Comparison of ENCODE assay signal across 33 cellular contexts in the genomic region with DNA sequence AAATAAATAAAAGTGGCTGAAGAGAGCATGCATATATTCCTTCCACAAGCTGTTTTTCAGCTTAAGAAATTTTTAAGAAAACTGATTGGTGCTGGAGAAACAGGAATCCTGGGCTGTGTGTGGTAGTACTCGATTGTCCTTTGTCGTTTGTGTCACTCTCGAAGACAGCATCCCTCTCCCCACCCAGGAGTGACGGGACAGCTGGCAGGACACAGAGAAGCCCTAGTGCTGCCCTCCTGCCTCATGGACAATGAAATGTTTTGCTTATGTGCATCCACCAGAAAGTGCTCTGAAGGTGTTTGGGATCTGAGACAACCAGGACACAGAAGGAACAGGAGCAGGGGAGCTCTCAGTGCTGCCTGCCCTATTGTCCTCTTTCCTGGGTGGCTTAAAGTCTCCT. TPM values are rescaled to one million over a fixed set of nuclear protein-coding genes. Genes with fewer than 3 reads are reported as not detected.
DNase-seq lines count a peak whose midpoint lies in the region; ATAC-seq and TF ChIP-seq lines count a peak whose summit lies in the region.
"Had no signal": no experiment of that assay in that cellular context is flagged by ENCODE, and none has a peak within 500 bp of the region (broad histone marks: within the 10 kb centered on the region; RNA-seq: fewer than 3 reads in every experiment).

No MANE protein-coding gene starts in this region.

- H3K9me3 ChIP-seq in right atrium auricular region (no peaks in the 10 kb centered on the region), heart left ventricle (no peaks in the 10 kb centered on the region)
- H3K9me3 ChIP-seq: ascending aorta, BE2C, HAP-1, SJSA1, upper lobe of right lung had no signal

- H3K4me3 ChIP-seq in right atrium auricular region, result no peak overlapping the region
- no peak overlapping the region for H3K4me3 ChIP-seq in heart left ventricle
- H3K4me3 ChIP-seq: ascending aorta, HAP-1, SJSA1, upper lobe of right lung had no signal

- no peaks in the 10 kb centered on the region for H3K9me3 Mint-ChIP-seq in effector memory CD8-positive, alpha-beta T cell
- no peaks in the 10 kb centered on the region for H3K9me3 Mint-ChIP-seq in natural killer cell
- H3K9me3 Mint-ChIP-seq in type B pancreatic cell, result peaks cover 4% of the 10 kb centered on the region
- H3K9me3 Mint-ChIP-seq: activated naive CD4-positive, alpha-beta T cell treated with anti-CD3 and anti-CD28 coated beads for 36 hours; activated T-cell treated with anti-CD3 and anti-CD28 coated beads, Interleukin-2, amount 50 U/mL, for 72 hours; naive B cell had no signal

- no peaks in the 10 kb centered on the region for H3K27me3 Mint-ChIP-seq in effector memory CD8-positive, alpha-beta T cell
- H3K27me3 Mint-ChIP-seq in natural killer cell (ENCODE audit: low read depth in 2 of 2) (no peaks in the 10 kb centered on the region), type B pancreatic cell (no peaks in the 10 kb centered on the region)

- H3K27ac Mint-ChIP-seq in effector memory CD8-positive, alpha-beta T cell, result peak overlapping the region; percentile 24 to 77
- H3K27ac Mint-ChIP-seq in natural killer cell (peak overlapping the region; percentile 81 to 85), type B pancreatic cell (peak overlapping the region; percentile 10)
- H3K27ac Mint-ChIP-seq: activated naive CD4-positive, alpha-beta T cell treated with anti-CD3 and anti-CD28 coated beads for 36 hours; activated T-cell treated with anti-CD3 and anti-CD28 coated beads, Interleukin-2, amount 50 U/mL, for 72 hours; naive B cell had no signal

- H3K27me3 ChIP-seq in right atrium auricular region (no peaks in the 10 kb centered on the region), heart left ventricle (no peaks in the 10 kb centered on the region)
- H3K27me3 ChIP-seq: ascending aorta, BE2C, SJSA1, upper lobe of right lung had no signal

- peak overlapping the region; percentile 21 to 69 for H3K4me3 Mint-ChIP-seq in effector memory CD8-positive, alpha-beta T cell
- H3K4me3 Mint-ChIP-seq in natural killer cell (peak overlapping the region; percentile 52), type B pancreatic cell (no peak overlapping the region)
- H3K4me3 Mint-ChIP-seq: activated naive CD4-positive, alpha-beta T cell treated with anti-CD3 and anti-CD28 coated beads for 36 hours; activated T-cell treated with anti-CD3 and anti-CD28 coated beads, Interleukin-2, amount 50 U/mL, for 72 hours; naive B cell had no signal

- no peak overlapping the region for H3K27ac ChIP-seq in right atrium auricular region
- H3K27ac ChIP-seq in heart left ventricle, result no peak overlapping the region
- H3K27ac ChIP-seq: 22Rv1, ascending aorta, HL-60, parathyroid adenoma, SJSA1, upper lobe of right lung had no signal

- H3K36me3 Mint-ChIP-seq in effector memory CD8-positive, alpha-beta T cell (ENCODE audit: insufficient read depth), result peaks cover 59% of the 10 kb centered on the region
- H3K36me3 Mint-ChIP-seq in natural killer cell, result peaks cover 13% of the 10 kb centered on the region
- peaks cover 4% of the 10 kb centered on the region for H3K36me3 Mint-ChIP-seq in type B pancreatic cell
- H3K36me3 Mint-ChIP-seq: naive B cell had no signal

- DNase-seq in right atrium auricular region (ENCODE audit: low spot score), result peak; percentile 30
- no peak for DNase-seq in heart left ventricle
- no peak for DNase-seq in effector memory CD8-positive, alpha-beta T cell
- no peak for DNase-seq in natural killer cell
- DNase-seq in type B pancreatic cell (ENCODE audit: extremely low spot score, unreplicated experiment), result peak; percentile 55
- no peak for DNase-seq in DMS53 treated with DMSO at 0.1 percent for 48 hours (lab: John Stamatoyannopoulos, UW; ENCODE audit: unreplicated experiment)
- no peak for DNase-seq in OCI-M2 (lab: John Stamatoyannopoulos, UW; ENCODE audit: unreplicated experiment)
- DNase-seq: activated CD4-positive, alpha-beta T cell treated with anti-CD3 and anti-CD28 coated beads for 4 hours; activated naive CD4-positive, alpha-beta T cell treated with anti-CD3 and anti-CD28 coated beads for 36 hours; activated T-cell treated with anti-CD3 and anti-CD28 coated beads, Interleukin-2, amount 50 U/mL, for 72 hours; BE2C; Calu3; mesenchymal stem cell; naive B cell; NCI-H1694 treated with DMSO at 0.1 percent for 48 hours; NCI-H69; stimulated activated CD4-positive, alpha-beta T cell treated with anti-CD3 and anti-CD28 coated beads, Interleukin-15, amount 100 ng/mL, for 24 hours; stimulated activated CD8-positive, alpha-beta memory T cell treated with anti-CD3 and anti-CD28 coated beads, Interleukin-4, amount 100 ng/mL, for 48 hours; upper lobe of right lung had no signal

- H3K36me3 ChIP-seq in right atrium auricular region (no peaks in the 10 kb centered on the region), heart left ventricle (peaks cover 0 to 36% (median 3%) of the 10 kb centered on the region in 9 donors)
- H3K36me3 ChIP-seq: BE2C, HAP-1, SJSA1 had no signal

- no peak for ATAC-seq in heart left ventricle
- no peak for ATAC-seq in effector memory CD8-positive, alpha-beta T cell (replicated peaks)
- no peak for ATAC-seq in natural killer cell
- no peak for ATAC-seq in HG03025 (IDR thresholded peaks at IDR 0.05; ENCODE audit: low FRiP score, unreplicated experiment)
- ATAC-seq: activated T-cell treated with anti-CD3 and anti-CD28 coated beads, Interleukin-2, amount 50 U/mL, for 72 hours; sciatic nerve; upper lobe of right lung had no signal

- no peak for TF ChIP-seq POLR2A in heart left ventricle (IDR thresholded peaks at IDR 0.05)

- intact Hi-C loops in heart left ventricle (cut with DNase I), result no loop called here
- intact Hi-C loops in natural killer cell (cut with micrococcal nuclease), result no loop called here

- H3K4me1 ChIP-seq in right atrium auricular region (peaks cover 0 to 5% of the 10 kb centered on the region in 2 donors), heart left ventricle (peaks cover 0 to 11% (median 0%) of the 10 kb centered on the region in 12 donors)
- H3K4me1 ChIP-seq: ascending aorta, BE2C, HAP-1, parathyroid adenoma, SJSA1 had no signal

- no peak for TF ChIP-seq CTCF in right atrium auricular region (IDR thresholded peaks at IDR 0.05)
- no peak for TF ChIP-seq CTCF in heart left ventricle (IDR thresholded peaks at IDR 0.05)
- TF ChIP-seq CTCF in natural killer cell (IDR thresholded peaks at IDR 0.05), result no peak
- no peak for TF ChIP-seq CTCF in type B pancreatic cell (conservative IDR thresholded peaks at IDR 0.05)

- H3K4me1 Mint-ChIP-seq in effector memory CD8-positive, alpha-beta T cell (ENCODE audit: low read depth in 2 of 2), result peaks cover 41 to 61% of the 10 kb centered on the region in 2 donors
- H3K4me1 Mint-ChIP-seq in natural killer cell, result peaks cover 61 to 72% of the 10 kb centered on the region in 2 donors
- H3K4me1 Mint-ChIP-seq in type B pancreatic cell (ENCODE audit: unreplicated experiment), result peaks cover 20% of the 10 kb centered on the region

- 82 to 94% (median 87%) methylated on average over 4 of the region's 4 CpGs for WGBS in heart left ventricle, 4 donors

RNA-seq across cellular contexts. Expression of gene PLAAT4, which starts 12.8 kb away (rescaled TPM):
- total RNA-seq in right atrium auricular region (10 to 100 TPM; 11.3 to 18.2 TPM), heart left ventricle (100 to 1,000 TPM in 1 of 9 donors, 10 to 100 TPM in 3, 1 to 10 TPM in 5; 4.6 to 484 (median 8.0) TPM), natural killer cell (100 to 1,000 TPM; 204 to 215 (median 210) TPM), type B pancreatic cell (ENCODE audit: low replicate concordance) (131 and 152 TPM in 2 replicates)
- polyA plus RNA-seq in heart left ventricle, result 1 to 10 TPM; 6.8 to 9.5 TPM

RNA-seq across cellular contexts. Expression of gene PLAAT2, which starts 13.8 kb away (rescaled TPM):
- not detected for total RNA-seq in right atrium auricular region
- total RNA-seq in heart left ventricle, result 1 to 10 TPM in 1 of 9 donors, under 1 TPM in 1, not detected in 7; 0.46 to 3.8 TPM
- polyA plus RNA-seq in heart left ventricle, result under 1 TPM; 0.11 to 0.38 TPM
- total RNA-seq in natural killer cell, result 1 to 10 TPM; 1.6 to 5.6 (median 4.6) TPM
- 6.0 and 7.8 TPM in 2 replicates for total RNA-seq in type B pancreatic cell (ENCODE audit: low replicate concordance)
- total RNA-seq: activated naive CD4-positive, alpha-beta T cell treated with anti-CD3 and anti-CD28 coated beads for 36 hours; ascending aorta; cardiac septum; Daoy; fibroblast of villous mesenchyme; LHCN-M2; sciatic nerve had no signal

RNA-seq across cellular contexts. Expression of gene LGALS12, which starts 43.5 kb away (rescaled TPM):
- 1 to 10 TPM in 1 of 2 donors, not detected in 1; 2.9 TPM for total RNA-seq in right atrium auricular region
- 10 to 100 TPM in 1 of 9 donors, 1 to 10 TPM in 3, under 1 TPM in 3, not detected in 2; 0.32 to 15.1 (median 1.1) TPM for total RNA-seq in heart left ventricle
- polyA plus RNA-seq in heart left ventricle, result 1 to 10 TPM; 1.2 to 4.6 TPM
- 1 to 10 TPM in 1 of 3 donors, under 1 TPM in 2; 0.23 to 1.8 (median 0.38) TPM for total RNA-seq in natural killer cell
- total RNA-seq in type B pancreatic cell (ENCODE audit: low replicate concordance), result 0.34 TPM in 1 of 2 replicates, not detected in the other
- total RNA-seq: activated naive CD4-positive, alpha-beta T cell treated with anti-CD3 and anti-CD28 coated beads for 36 hours; ascending aorta; Calu3; Daoy; epithelial cell of proximal tubule; fibroblast of villous mesenchyme; LHCN-M2 had no signal

RNA-seq across cellular contexts. Expression of gene PLAAT5, which starts 58.4 kb away (rescaled TPM):
- total RNA-seq in right atrium auricular region, result 1 to 10 TPM; 4.0 to 5.3 TPM
- total RNA-seq in heart left ventricle, result 1 to 10 TPM in 8 of 9 donors, under 1 TPM in 1; 0.49 to 7.1 (median 1.6) TPM
- 1 to 10 TPM in 1 of 2 donors, under 1 TPM in 1; 0.73 to 1.1 TPM for polyA plus RNA-seq in heart left ventricle
- 1 to 10 TPM in 1 of 3 donors, under 1 TPM in 2; 0.59 to 3.0 (median 0.95) TPM for total RNA-seq in natural killer cell
- 2.0 and 9.9 TPM in 2 replicates for total RNA-seq in type B pancreatic cell (ENCODE audit: low replicate concordance)
- total RNA-seq: activated naive CD4-positive, alpha-beta T cell treated with anti-CD3 and anti-CD28 coated beads for 36 hours; Daoy; fibroblast of villous mesenchyme; LHCN-M2; T-helper 1 cell treated with Interleukin-12 subunit alpha and Interleukin-12 subunit beta and Interleukin-4 antibody, amounts not matched to agents 30 ng/mL and 1 ng/mL, for 36 hours had no signal

Comparison
In these comparisons a context has a peak if more than half of its experiments do, and no peak if none do; other contexts are left out.
1. DNase-seq: peak in right atrium auricular region (single experiment) and type B pancreatic cell (single experiment); none in heart left ventricle (0 of 5), effector memory CD8-positive, alpha-beta T cell (0 of 3), natural killer cell (single experiment), DMS53 treated with DMSO at 0.1 percent for 48 hours (single experiment) and OCI-M2 (single experiment).
2. H3K27ac Mint-ChIP-seq: peak in every context shown above with its lines; median percentile 83 in natural killer cell; 50 in effector memory CD8-positive, alpha-beta T cell; 10 in type B pancreatic cell.